Comparison of ENCODE assay signal across 1 cellular context in genomic region chr16:75578212-75578611, GRCh38.
TF ChIP-seq lines count a peak whose summit lies in the region.

No MANE protein-coding gene starts in this region.

TF ChIP-seq in K562, 482 proteins besides CTCF, POLR2A, EP300 and RAD21 (continues in another document):
- TF ChIP-seq, protein P1, sequence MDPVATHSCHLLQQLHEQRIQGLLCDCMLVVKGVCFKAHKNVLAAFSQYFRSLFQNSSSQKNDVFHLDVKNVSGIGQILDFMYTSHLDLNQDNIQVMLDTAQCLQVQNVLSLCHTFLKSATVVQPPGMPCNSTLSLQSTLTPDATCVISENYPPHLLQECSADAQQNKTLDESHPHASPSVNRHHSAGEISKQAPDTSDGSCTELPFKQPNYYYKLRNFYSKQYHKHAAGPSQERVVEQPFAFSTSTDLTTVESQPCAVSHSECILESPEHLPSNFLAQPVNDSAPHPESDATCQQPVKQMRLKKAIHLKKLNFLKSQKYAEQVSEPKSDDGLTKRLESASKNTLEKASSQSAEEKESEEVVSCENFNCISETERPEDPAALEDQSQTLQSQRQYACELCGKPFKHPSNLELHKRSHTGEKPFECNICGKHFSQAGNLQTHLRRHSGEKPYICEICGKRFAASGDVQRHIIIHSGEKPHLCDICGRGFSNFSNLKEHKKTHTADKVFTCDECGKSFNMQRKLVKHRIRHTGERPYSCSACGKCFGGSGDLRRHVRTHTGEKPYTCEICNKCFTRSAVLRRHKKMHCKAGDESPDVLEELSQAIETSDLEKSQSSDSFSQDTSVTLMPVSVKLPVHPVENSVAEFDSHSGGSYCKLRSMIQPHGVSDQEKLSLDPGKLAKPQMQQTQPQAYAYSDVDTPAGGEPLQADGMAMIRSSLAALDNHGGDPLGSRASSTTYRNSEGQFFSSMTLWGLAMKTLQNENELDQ (CRISPR knock-in tag; IDR thresholded peaks at IDR 0.05; ENCODE audit: borderline replicate concordance) = no peak
- TF ChIP-seq HDAC8 (tag; IDR thresholded peaks at IDR 0.05) (no peak), AFF4 (CRISPR knock-in tag; IDR thresholded peaks at IDR 0.05) (no peak), ZNF133 (CRISPR knock-in tag; IDR thresholded peaks at IDR 0.05) (no peak), POLR2G (IDR thresholded peaks at IDR 0.05; ENCODE audit: low read depth, low read length) (no peak), TEAD4 (IDR thresholded peaks at IDR 0.05; ENCODE audit: low read length) (peak; percentile 83), TEAD4 (CRISPR knock-in tag; IDR thresholded peaks at IDR 0.05; ENCODE audit: borderline replicate concordance) (no peak), CCNT2 (IDR thresholded peaks at IDR 0.05; ENCODE audit: borderline replicate concordance, extremely low read depth, insufficient read length, low read depth, low read length) (peak; percentile 34), ZNF551 (CRISPR knock-in tag; IDR thresholded peaks at IDR 0.05) (no peak), DPF2 (IDR thresholded peaks at IDR 0.05) (peak; percentile 80), ELF1 (tag; IDR thresholded peaks at IDR 0.05) (no peak), EZH2 (IDR thresholded peaks at IDR 0.05; ENCODE audit: borderline replicate concordance, low read depth, low read length) (no peak), FOXP1 (CRISPR knock-in tag; IDR thresholded peaks at IDR 0.05) (no peak), ZNF280A (IDR thresholded peaks at IDR 0.05; ENCODE audit: low read depth, partially characterized antibody) (no peak), TEAD2 (tag; IDR thresholded peaks at IDR 0.05) (no peak), POLR2H (tag; IDR thresholded peaks at IDR 0.05; ENCODE audit: low read depth) (no peak), CREB1 (IDR thresholded peaks at IDR 0.05) (no peak), CREB1 (CRISPR knock-in tag; IDR thresholded peaks at IDR 0.05) (no peak), TGIF2 (CRISPR knock-in tag; IDR thresholded peaks at IDR 0.05) (no peak), RCOR1 (IDR thresholded peaks at IDR 0.05; ENCODE audit: borderline replicate concordance in 1 of 2, low read depth in 2 of 2, low read length in 2 of 2) (peak in 1 of 2 experiments; percentile 89; a peak in 2 of 4 replicates), TAF15 (IDR thresholded peaks at IDR 0.05; ENCODE audit: low read depth, low read length) (no peak), ZNF134 (CRISPR knock-in tag; conservative IDR thresholded peaks at IDR 0.05) (no peak), ZNF583 (CRISPR knock-in tag; IDR thresholded peaks at IDR 0.05) (no peak), SMARCE1 (IDR thresholded peaks at IDR 0.05) (peak; percentile 66; the same call in 1 of the 2 replicates), PHF20 (IDR thresholded peaks at IDR 0.05; ENCODE audit: partially characterized antibody) (no peak), CHCHD3 (CRISPR knock-in tag; IDR thresholded peaks at IDR 0.05) (no peak)
- TF ChIP-seq, protein P2, sequence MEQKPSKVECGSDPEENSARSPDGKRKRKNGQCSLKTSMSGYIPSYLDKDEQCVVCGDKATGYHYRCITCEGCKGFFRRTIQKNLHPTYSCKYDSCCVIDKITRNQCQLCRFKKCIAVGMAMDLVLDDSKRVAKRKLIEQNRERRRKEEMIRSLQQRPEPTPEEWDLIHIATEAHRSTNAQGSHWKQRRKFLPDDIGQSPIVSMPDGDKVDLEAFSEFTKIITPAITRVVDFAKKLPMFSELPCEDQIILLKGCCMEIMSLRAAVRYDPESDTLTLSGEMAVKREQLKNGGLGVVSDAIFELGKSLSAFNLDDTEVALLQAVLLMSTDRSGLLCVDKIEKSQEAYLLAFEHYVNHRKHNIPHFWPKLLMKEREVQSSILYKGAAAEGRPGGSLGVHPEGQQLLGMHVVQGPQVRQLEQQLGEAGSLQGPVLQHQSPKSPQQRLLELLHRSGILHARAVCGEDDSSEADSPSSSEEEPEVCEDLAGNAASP (IDR thresholded peaks at IDR 0.05) = peak; percentile 71
- TF ChIP-seq, protein P3, sequence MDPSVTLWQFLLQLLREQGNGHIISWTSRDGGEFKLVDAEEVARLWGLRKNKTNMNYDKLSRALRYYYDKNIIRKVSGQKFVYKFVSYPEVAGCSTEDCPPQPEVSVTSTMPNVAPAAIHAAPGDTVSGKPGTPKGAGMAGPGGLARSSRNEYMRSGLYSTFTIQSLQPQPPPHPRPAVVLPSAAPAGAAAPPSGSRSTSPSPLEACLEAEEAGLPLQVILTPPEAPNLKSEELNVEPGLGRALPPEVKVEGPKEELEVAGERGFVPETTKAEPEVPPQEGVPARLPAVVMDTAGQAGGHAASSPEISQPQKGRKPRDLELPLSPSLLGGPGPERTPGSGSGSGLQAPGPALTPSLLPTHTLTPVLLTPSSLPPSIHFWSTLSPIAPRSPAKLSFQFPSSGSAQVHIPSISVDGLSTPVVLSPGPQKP (CRISPR knock-in tag; IDR thresholded peaks at IDR 0.05) = no peak
- TF ChIP-seq, protein P4, sequence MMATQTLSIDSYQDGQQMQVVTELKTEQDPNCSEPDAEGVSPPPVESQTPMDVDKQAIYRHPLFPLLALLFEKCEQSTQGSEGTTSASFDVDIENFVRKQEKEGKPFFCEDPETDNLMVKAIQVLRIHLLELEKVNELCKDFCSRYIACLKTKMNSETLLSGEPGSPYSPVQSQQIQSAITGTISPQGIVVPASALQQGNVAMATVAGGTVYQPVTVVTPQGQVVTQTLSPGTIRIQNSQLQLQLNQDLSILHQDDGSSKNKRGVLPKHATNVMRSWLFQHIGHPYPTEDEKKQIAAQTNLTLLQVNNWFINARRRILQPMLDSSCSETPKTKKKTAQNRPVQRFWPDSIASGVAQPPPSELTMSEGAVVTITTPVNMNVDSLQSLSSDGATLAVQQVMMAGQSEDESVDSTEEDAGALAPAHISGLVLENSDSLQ (IDR thresholded peaks at IDR 0.05) = no peak
- TF ChIP-seq, protein P5, sequence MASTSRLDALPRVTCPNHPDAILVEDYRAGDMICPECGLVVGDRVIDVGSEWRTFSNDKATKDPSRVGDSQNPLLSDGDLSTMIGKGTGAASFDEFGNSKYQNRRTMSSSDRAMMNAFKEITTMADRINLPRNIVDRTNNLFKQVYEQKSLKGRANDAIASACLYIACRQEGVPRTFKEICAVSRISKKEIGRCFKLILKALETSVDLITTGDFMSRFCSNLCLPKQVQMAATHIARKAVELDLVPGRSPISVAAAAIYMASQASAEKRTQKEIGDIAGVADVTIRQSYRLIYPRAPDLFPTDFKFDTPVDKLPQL (IDR thresholded peaks at IDR 0.05; ENCODE audit: extremely low read depth, insufficient read length) = no peak
- TF ChIP-seq, protein P6, sequence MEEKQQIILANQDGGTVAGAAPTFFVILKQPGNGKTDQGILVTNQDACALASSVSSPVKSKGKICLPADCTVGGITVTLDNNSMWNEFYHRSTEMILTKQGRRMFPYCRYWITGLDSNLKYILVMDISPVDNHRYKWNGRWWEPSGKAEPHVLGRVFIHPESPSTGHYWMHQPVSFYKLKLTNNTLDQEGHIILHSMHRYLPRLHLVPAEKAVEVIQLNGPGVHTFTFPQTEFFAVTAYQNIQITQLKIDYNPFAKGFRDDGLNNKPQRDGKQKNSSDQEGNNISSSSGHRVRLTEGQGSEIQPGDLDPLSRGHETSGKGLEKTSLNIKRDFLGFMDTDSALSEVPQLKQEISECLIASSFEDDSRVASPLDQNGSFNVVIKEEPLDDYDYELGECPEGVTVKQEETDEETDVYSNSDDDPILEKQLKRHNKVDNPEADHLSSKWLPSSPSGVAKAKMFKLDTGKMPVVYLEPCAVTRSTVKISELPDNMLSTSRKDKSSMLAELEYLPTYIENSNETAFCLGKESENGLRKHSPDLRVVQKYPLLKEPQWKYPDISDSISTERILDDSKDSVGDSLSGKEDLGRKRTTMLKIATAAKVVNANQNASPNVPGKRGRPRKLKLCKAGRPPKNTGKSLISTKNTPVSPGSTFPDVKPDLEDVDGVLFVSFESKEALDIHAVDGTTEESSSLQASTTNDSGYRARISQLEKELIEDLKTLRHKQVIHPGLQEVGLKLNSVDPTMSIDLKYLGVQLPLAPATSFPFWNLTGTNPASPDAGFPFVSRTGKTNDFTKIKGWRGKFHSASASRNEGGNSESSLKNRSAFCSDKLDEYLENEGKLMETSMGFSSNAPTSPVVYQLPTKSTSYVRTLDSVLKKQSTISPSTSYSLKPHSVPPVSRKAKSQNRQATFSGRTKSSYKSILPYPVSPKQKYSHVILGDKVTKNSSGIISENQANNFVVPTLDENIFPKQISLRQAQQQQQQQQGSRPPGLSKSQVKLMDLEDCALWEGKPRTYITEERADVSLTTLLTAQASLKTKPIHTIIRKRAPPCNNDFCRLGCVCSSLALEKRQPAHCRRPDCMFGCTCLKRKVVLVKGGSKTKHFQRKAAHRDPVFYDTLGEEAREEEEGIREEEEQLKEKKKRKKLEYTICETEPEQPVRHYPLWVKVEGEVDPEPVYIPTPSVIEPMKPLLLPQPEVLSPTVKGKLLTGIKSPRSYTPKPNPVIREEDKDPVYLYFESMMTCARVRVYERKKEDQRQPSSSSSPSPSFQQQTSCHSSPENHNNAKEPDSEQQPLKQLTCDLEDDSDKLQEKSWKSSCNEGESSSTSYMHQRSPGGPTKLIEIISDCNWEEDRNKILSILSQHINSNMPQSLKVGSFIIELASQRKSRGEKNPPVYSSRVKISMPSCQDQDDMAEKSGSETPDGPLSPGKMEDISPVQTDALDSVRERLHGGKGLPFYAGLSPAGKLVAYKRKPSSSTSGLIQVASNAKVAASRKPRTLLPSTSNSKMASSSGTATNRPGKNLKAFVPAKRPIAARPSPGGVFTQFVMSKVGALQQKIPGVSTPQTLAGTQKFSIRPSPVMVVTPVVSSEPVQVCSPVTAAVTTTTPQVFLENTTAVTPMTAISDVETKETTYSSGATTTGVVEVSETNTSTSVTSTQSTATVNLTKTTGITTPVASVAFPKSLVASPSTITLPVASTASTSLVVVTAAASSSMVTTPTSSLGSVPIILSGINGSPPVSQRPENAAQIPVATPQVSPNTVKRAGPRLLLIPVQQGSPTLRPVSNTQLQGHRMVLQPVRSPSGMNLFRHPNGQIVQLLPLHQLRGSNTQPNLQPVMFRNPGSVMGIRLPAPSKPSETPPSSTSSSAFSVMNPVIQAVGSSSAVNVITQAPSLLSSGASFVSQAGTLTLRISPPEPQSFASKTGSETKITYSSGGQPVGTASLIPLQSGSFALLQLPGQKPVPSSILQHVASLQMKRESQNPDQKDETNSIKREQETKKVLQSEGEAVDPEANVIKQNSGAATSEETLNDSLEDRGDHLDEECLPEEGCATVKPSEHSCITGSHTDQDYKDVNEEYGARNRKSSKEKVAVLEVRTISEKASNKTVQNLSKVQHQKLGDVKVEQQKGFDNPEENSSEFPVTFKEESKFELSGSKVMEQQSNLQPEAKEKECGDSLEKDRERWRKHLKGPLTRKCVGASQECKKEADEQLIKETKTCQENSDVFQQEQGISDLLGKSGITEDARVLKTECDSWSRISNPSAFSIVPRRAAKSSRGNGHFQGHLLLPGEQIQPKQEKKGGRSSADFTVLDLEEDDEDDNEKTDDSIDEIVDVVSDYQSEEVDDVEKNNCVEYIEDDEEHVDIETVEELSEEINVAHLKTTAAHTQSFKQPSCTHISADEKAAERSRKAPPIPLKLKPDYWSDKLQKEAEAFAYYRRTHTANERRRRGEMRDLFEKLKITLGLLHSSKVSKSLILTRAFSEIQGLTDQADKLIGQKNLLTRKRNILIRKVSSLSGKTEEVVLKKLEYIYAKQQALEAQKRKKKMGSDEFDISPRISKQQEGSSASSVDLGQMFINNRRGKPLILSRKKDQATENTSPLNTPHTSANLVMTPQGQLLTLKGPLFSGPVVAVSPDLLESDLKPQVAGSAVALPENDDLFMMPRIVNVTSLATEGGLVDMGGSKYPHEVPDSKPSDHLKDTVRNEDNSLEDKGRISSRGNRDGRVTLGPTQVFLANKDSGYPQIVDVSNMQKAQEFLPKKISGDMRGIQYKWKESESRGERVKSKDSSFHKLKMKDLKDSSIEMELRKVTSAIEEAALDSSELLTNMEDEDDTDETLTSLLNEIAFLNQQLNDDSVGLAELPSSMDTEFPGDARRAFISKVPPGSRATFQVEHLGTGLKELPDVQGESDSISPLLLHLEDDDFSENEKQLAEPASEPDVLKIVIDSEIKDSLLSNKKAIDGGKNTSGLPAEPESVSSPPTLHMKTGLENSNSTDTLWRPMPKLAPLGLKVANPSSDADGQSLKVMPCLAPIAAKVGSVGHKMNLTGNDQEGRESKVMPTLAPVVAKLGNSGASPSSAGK (IDR thresholded peaks at IDR 0.05) = no peak
